ENCODE assay signal across 17 cellular contexts in genomic region chr14:45212231-45212630, GRCh38.
"Had no signal": no experiment of that assay in that cellular context is flagged by ENCODE, and none has a peak within 500 bp of the region (broad histone marks: within the 10 kb centered on the region; RNA-seq: fewer than 3 reads in every experiment).

No MANE protein-coding gene starts in this region.

- H3K9me3 Mint-ChIP-seq: activated naive CD8-positive, alpha-beta T cell treated with anti-CD3 and anti-CD28 coated beads for 36 hours; brain; neural crest cell had no signal

- DNase-seq: activated naive CD4-positive, alpha-beta T cell; activated naive CD8-positive, alpha-beta T cell treated with anti-CD3 and anti-CD28 coated beads for 36 hours; activated T-cell treated with anti-CD3 and anti-CD28 coated beads for 4 hours; central memory CD4-positive, alpha-beta T cell; colonic mucosa; gastrocnemius medialis; heart right ventricle; right cardiac atrium; stimulated activated CD4-positive, alpha-beta T cell treated with anti-CD3 and anti-CD28 coated beads, Interleukin-2, amount 100 ng/mL, for 24 hours; stimulated activated naive CD8-positive, alpha-beta T cell treated with anti-CD3 and anti-CD28 coated beads, Interleukin-15, Interleukin-2, amounts not matched to agents 100 U/mL and 50 U/mL, for 24 hours; substantia nigra; T-helper 1 cell; T-helper 9 cell; tibial artery had no signal

- H3K4me3 ChIP-seq: colonic mucosa, gastrocnemius medialis, heart right ventricle, prostate gland, tibial artery had no signal

- H3K27me3 Mint-ChIP-seq: activated naive CD8-positive, alpha-beta T cell treated with anti-CD3 and anti-CD28 coated beads for 36 hours; brain had no signal

- H3K4me3 Mint-ChIP-seq: activated naive CD8-positive, alpha-beta T cell treated with anti-CD3 and anti-CD28 coated beads for 36 hours; brain; neural crest cell had no signal

- H3K27ac Mint-ChIP-seq: activated naive CD8-positive, alpha-beta T cell treated with anti-CD3 and anti-CD28 coated beads for 36 hours; brain had no signal

- H3K4me1 Mint-ChIP-seq: activated naive CD8-positive, alpha-beta T cell treated with anti-CD3 and anti-CD28 coated beads for 36 hours; brain; neural crest cell had no signal
